34 cellular contexts compared by ENCODE assay signal in the genomic region with DNA sequence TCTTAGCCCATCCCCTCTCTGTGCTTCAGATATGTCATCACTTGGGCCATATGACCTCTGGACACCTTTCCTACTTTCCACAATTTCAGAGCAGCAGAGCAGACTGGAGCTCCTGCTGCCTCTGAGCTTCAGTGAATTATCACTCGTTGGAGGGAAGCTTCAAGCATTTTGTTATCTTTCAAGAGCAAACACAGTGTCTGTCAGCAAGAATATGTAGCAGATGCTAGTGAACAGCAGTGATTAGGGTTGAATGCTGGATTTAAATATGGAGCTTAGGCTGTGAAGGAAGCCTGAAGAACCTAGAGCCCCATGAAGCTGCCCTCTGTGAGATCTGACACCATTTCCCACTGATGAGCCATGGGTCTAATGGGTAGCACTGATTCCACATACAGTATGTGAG.
"Had no signal": no experiment of that assay in that cellular context is flagged by ENCODE, and none has a peak within 500 bp of the region (broad histone marks: within the 10 kb centered on the region; RNA-seq: fewer than 3 reads in every experiment).

No MANE protein-coding gene starts in this region.

- DNase-seq: Karpas-422, Kasumi-1, MG63, MM.1S, MV-4-11, NCI-H1048, NCI-H1092, NCI-H1092 treated with DMSO at 0.1 percent for 48 hours, NCI-H1105, NCI-H1105 treated with DMSO at 0.1 percent for 48 hours, NCI-H1417, NCI-H1417 treated with DMSO at 0.1 percent for 48 hours, NCI-H1436, NCI-H1436 treated with DMSO at 0.1 percent for 48 hours, NCI-H146, NCI-H1694, NCI-H1694 treated with DMSO at 0.1 percent for 48 hours, NCI-H187, NCI-H187 treated with DMSO at 0.1 percent for 48 hours, NCI-H1930, NCI-H2029, NCI-H2029 treated with DMSO at 0.1 percent for 48 hours, NCI-H2081, NCI-H2081 treated with DMSO at 0.1 percent for 48 hours, NCI-H2107, NCI-H2171, NCI-H2171 treated with DMSO at 0.1 percent for 48 hours, NCI-H2227 treated with DMSO at 0.1 percent for 48 hours, NCI-H226, NCI-H345, NCI-H446, NCI-H446 treated with DMSO at 0.1 percent for 48 hours, NCI-H510A, NCI-H510A treated with DMSO at 0.1 percent for 48 hours had no signal

- H3K4me3 ChIP-seq: MG63 had no signal

- H3K27me3 ChIP-seq: MG63 had no signal
